In the genomic region with DNA sequence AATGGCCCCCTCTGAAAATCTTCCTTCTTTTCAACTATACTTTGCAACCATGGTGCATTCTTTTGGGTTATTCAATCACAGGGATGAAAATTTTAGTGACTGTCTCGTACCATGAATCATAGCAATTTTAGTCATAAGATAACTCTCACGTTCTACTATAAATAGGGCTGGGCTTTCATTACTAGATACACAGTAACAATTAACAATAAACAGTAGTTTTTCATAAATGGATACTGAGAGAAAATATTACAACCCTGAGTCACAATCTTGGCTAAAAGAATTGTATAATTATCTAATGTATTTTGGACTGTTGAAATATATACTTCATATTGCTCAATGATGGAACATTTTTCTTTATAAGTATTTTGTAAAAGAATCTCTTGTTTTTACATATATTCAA, we compare ENCODE assay signal across 12 cellular contexts.
A peak's percentile ranks its signal among the peaks of the same experiment; 100 is the strongest.
DNase-seq lines count a peak whose midpoint lies in the region; TF ChIP-seq lines count a peak whose summit lies in the region.
"Had no signal": no experiment of that assay in that cellular context is flagged by ENCODE, and none has a peak within 500 bp of the region (broad histone marks: within the 10 kb centered on the region; RNA-seq: fewer than 3 reads in every experiment).

No MANE protein-coding gene starts in this region.

- no peaks in the 10 kb centered on the region for H3K27me3 ChIP-seq in BJ (ENCODE audit: control insufficient read depth, insufficient read depth, low read length)
- H3K27me3 ChIP-seq in esophagus squamous epithelium, result no peaks in the 10 kb centered on the region
- H3K27me3 ChIP-seq: pancreas had no signal

- no peaks in the 10 kb centered on the region for H3K9me3 Mint-ChIP-seq in IgD-negative memory B cell
- peaks cover 3% of the 10 kb centered on the region for H3K9me3 Mint-ChIP-seq in chondrocyte (ENCODE audit: low read depth)

- peaks cover 3 to 16% (median 4%) of the 10 kb centered on the region in 3 donors for H3K4me1 ChIP-seq in esophagus squamous epithelium
- H3K4me1 ChIP-seq: pancreas had no signal

- peak overlapping the region in 3 of 4 donors; percentile 57 to 92 (median 87) for H3K4me3 Mint-ChIP-seq in IgD-negative memory B cell
- no peak overlapping the region for H3K4me3 Mint-ChIP-seq in chondrocyte (ENCODE audit: unreplicated experiment)

- POLR2A ChIA-PET in BJ (lab: Charles Lee), result interaction anchor here (0.5 to 1.2 kb wide), 3 partner anchors 25 to 116 kb away, joined by 3 to 14 read pairs (median 5); no protein-coding TSS in a partner anchor

- H3K27me3 Mint-ChIP-seq in IgD-negative memory B cell (no peaks in the 10 kb centered on the region), chondrocyte (ENCODE audit: low read depth) (no peaks in the 10 kb centered on the region)

- no peaks in the 10 kb centered on the region for H3K9me3 ChIP-seq in esophagus squamous epithelium
- H3K9me3 ChIP-seq: pancreas had no signal

- H3K36me3 ChIP-seq in BJ (ENCODE audit: control insufficient read depth, insufficient read depth, low read length) (no peaks in the 10 kb centered on the region), esophagus squamous epithelium (no peaks in the 10 kb centered on the region)
- H3K36me3 ChIP-seq: pancreas had no signal

- CTCF ChIA-PET in BJ (lab: Yijun Ruan, JAX), result no interaction called here

- H3K4me3 ChIP-seq in BJ (ENCODE audit: low read depth, low read length) (no peak overlapping the region), esophagus squamous epithelium (no peak overlapping the region)
- H3K4me3 ChIP-seq: pancreas had no signal

- no peak for TF ChIP-seq CTCF in BJ (IDR thresholded peaks at IDR 0.05; ENCODE audit: insufficient read depth, low read depth, low read length)
- TF ChIP-seq CTCF in chondrocyte (IDR thresholded peaks at IDR 0.05), result no peak
- no peak for TF ChIP-seq CTCF in GM20000 (IDR thresholded peaks at IDR 0.05; ENCODE audit: extremely low read depth, missing control alignments)
- TF ChIP-seq CTCF in esophagus squamous epithelium (IDR thresholded peaks at IDR 0.05), result no peak

- TF ChIP-seq POLR2A in esophagus squamous epithelium (IDR thresholded peaks at IDR 0.05), result no peak

- H3K27ac Mint-ChIP-seq in IgD-negative memory B cell (peak overlapping the region; percentile 40 to 97 (median 95)), chondrocyte (ENCODE audit: unreplicated experiment) (peak overlapping the region; percentile 80)

- intact Hi-C loops in esophagus squamous epithelium (cut with DNase I), result no loop called here

- DNase-seq in BJ (ENCODE audit: low read depth) (peak; percentile 85), chondrocyte (ENCODE audit: low spot score) (no peak), myocyte (ENCODE audit: low read depth) (peak; percentile 53), GM20000 (ENCODE audit: low spot score) (no peak), DMS79 (lab: John Stamatoyannopoulos, UW) (no peak), esophagus squamous epithelium (lab: John Stamatoyannopoulos, UW) (no peak), ecto neural progenitor cell (ENCODE audit: low spot score) (no peak)
- DNase-seq: activated CD4-positive, alpha-beta T cell treated with anti-CD3 and anti-CD28 coated beads, Interleukin-2, amount 50 U/mL, for 4 hours; DMS79 treated with DMSO at 0.1 percent for 48 hours; pancreas; Right ventricle myocardium superior had no signal

- H3K4me1 Mint-ChIP-seq in IgD-negative memory B cell (peaks cover 44 to 57% (median 55%) of the 10 kb centered on the region in 3 donors), chondrocyte (ENCODE audit: low read depth) (peaks cover 53% of the 10 kb centered on the region)

- WGBS in esophagus squamous epithelium, 2 donors, result 6 to 12% methylated on average over 2 of the region's 2 CpGs

- H3K27ac ChIP-seq in esophagus squamous epithelium, result peak overlapping the region in 2 of 4 donors; percentile 30 to 59
- H3K27ac ChIP-seq: pancreas had no signal

- H3K36me3 Mint-ChIP-seq in IgD-negative memory B cell, result no peaks in the 10 kb centered on the region
- peaks cover 1% of the 10 kb centered on the region for H3K36me3 Mint-ChIP-seq in chondrocyte (ENCODE audit: low read depth)

Comparison
In these comparisons a context has a peak if more than half of its experiments do, and no peak if none do; other contexts are left out.
1. DNase-seq: peak in BJ (single experiment) and myocyte (single experiment); none in chondrocyte (single experiment), GM20000 (single experiment), DMS79 (single experiment), esophagus squamous epithelium (single experiment) and ecto neural progenitor cell (single experiment).